Comparison of ENCODE assay signal across 23 cellular contexts in the genomic region with DNA sequence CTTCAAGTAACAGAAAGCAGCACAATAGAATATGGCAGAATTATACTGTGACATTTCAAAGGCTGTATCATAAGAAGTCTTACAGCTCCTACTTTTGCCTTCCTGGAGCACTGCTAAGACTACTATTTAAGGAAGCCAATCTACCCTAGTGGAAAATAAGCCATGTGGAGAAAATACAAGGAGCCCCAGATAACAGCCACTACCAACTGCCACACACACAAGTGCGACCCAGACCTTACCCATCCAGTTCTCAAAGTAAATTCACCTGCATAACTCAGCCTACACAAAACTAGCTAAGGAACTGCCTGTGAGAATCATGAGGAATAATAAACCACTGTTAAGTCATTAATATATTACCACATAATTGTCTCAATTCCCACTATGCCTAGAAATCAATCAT.
DNase-seq lines count a peak whose midpoint lies in the region; ATAC-seq, FAIRE-seq and TF ChIP-seq lines count a peak whose summit lies in the region.
"Had no signal": no experiment of that assay in that cellular context is flagged by ENCODE, and none has a peak within 500 bp of the region (broad histone marks: within the 10 kb centered on the region; RNA-seq: fewer than 3 reads in every experiment).

No MANE protein-coding gene starts in this region.

- H3K27ac ChIP-seq in SK-N-MC, result peak overlapping the region; percentile 22; the same call in 1 of the 2 replicates
- H3K27ac ChIP-seq in esophagus squamous epithelium, result no peak overlapping the region
- H3K27ac ChIP-seq: Peyer's patch had no signal

- H3K36me3 ChIP-seq in SK-N-MC (ENCODE audit: insufficient read depth, low read length) (peaks cover 5% of the 10 kb centered on the region; the same call in 1 of the 2 replicates), esophagus squamous epithelium (peaks cover 0 to 74% (median 3%) of the 10 kb centered on the region in 3 donors)
- H3K36me3 ChIP-seq: BE2C had no signal

- no peak for DNase-seq in stimulated activated naive CD8-positive, alpha-beta T cell treated with anti-CD3 and anti-CD28 coated beads, Interleukin-15, Interleukin-2, amounts not matched to agents 100 U/mL and 50 U/mL, for 24 hours
- DNase-seq in SK-N-MC (ENCODE audit: low read depth, low spot score) (no peak), memory B cell (ENCODE audit: low spot score in 2 of 2) (no peak), HTR-8/SVneo (ENCODE audit: insufficient read length, low spot score) (no peak), esophagus squamous epithelium (lab: John Stamatoyannopoulos, UW) (no peak)
- no peak for DNase-seq in stimulated activated CD4-positive, alpha-beta T cell treated with anti-CD3 and anti-CD28 coated beads, Interleukin-4, amount 100 ng/mL, for 24 hours
- DNase-seq: BE2C, H7, NCI-H1092, NCI-H1417 treated with DMSO at 0.1 percent for 48 hours, NCI-H1694 treated with DMSO at 0.1 percent for 48 hours, NCI-H2081, NCI-H2171, NCI-H226, NCI-H510A, NCI-H69, OCI-M1, Peyer's patch, SHP77 treated with DMSO at 0.1 percent for 48 hours had no signal

- peaks cover 20% of the 10 kb centered on the region for H3K36me3 Mint-ChIP-seq in stimulated activated naive CD8-positive, alpha-beta T cell treated with anti-CD3 and anti-CD28 coated beads, Interleukin-15, Interleukin-2, amounts not matched to agents 100 ng/mL and 50 ng/mL, for 24 hours (ENCODE audit: low read depth)
- peaks cover 7% of the 10 kb centered on the region for H3K36me3 Mint-ChIP-seq in memory B cell

- no peak overlapping the region for H3K4me3 Mint-ChIP-seq in stimulated activated naive CD8-positive, alpha-beta T cell treated with anti-CD3 and anti-CD28 coated beads, Interleukin-15, Interleukin-2, amounts not matched to agents 100 ng/mL and 50 ng/mL, for 24 hours
- H3K4me3 Mint-ChIP-seq in memory B cell, result no peak overlapping the region
- H3K4me3 Mint-ChIP-seq: CD14-positive monocyte, IgD-negative memory B cell had no signal

- no peak overlapping the region for H3K9ac ChIP-seq in SK-N-MC (ENCODE audit: insufficient read length)

- TF ChIP-seq POLR2A in esophagus squamous epithelium (IDR thresholded peaks at IDR 0.05), result no peak

- H3K27me3 ChIP-seq in esophagus squamous epithelium, result no peaks in the 10 kb centered on the region
- H3K27me3 ChIP-seq: BE2C, Peyer's patch had no signal

- ATAC-seq in stimulated activated naive CD8-positive, alpha-beta T cell treated with anti-CD3 and anti-CD28 coated beads, Interleukin-15, Interleukin-2, amounts not matched to agents 100 U/mL and 50 U/mL, for 24 hours, result no peak
- no peak for ATAC-seq in memory B cell (ENCODE audit: low read depth)

- H3K27ac Mint-ChIP-seq in stimulated activated naive CD8-positive, alpha-beta T cell treated with anti-CD3 and anti-CD28 coated beads, Interleukin-15, Interleukin-2, amounts not matched to agents 100 ng/mL and 50 ng/mL, for 24 hours, result peak overlapping the region; percentile 42
- H3K27ac Mint-ChIP-seq in memory B cell, result peak overlapping the region; percentile 58
- H3K27ac Mint-ChIP-seq: CD14-positive monocyte had no signal

- H3K4me3 ChIP-seq in SK-N-MC, result no peak overlapping the region
- H3K4me3 ChIP-seq in esophagus squamous epithelium, result no peak overlapping the region
- H3K4me3 ChIP-seq: Peyer's patch had no signal

- intact Hi-C loops in esophagus squamous epithelium (cut with DNase I), result no loop called here

- H3K9me3 Mint-ChIP-seq in stimulated activated naive CD8-positive, alpha-beta T cell treated with anti-CD3 and anti-CD28 coated beads, Interleukin-15, Interleukin-2, amounts not matched to agents 100 ng/mL and 50 ng/mL, for 24 hours, result no peaks in the 10 kb centered on the region
- H3K9me3 Mint-ChIP-seq in memory B cell, result no peaks in the 10 kb centered on the region
- H3K9me3 Mint-ChIP-seq: CD14-positive monocyte, IgD-negative memory B cell had no signal

- no peaks in the 10 kb centered on the region for H3K9me3 ChIP-seq in SK-N-MC (ENCODE audit: low read depth, low read length)
- H3K9me3 ChIP-seq in esophagus squamous epithelium, result no peaks in the 10 kb centered on the region
- H3K9me3 ChIP-seq: BE2C, Peyer's patch had no signal

- 100% methylated on average over 1 of the region's 1 CpG for WGBS in esophagus squamous epithelium, 2 donors

- no peak for FAIRE-seq in HTR-8/SVneo (lab: Jason Lieb, UNC)
- FAIRE-seq: GM18507 had no signal

- no peaks in the 10 kb centered on the region for H3K4me1 Mint-ChIP-seq in stimulated activated naive CD8-positive, alpha-beta T cell treated with anti-CD3 and anti-CD28 coated beads, Interleukin-15, Interleukin-2, amounts not matched to agents 100 ng/mL and 50 ng/mL, for 24 hours (ENCODE audit: low read depth)
- H3K4me1 Mint-ChIP-seq in memory B cell, result peaks cover 3% of the 10 kb centered on the region
- H3K4me1 Mint-ChIP-seq: CD14-positive monocyte had no signal

- H3K27me3 Mint-ChIP-seq in stimulated activated naive CD8-positive, alpha-beta T cell treated with anti-CD3 and anti-CD28 coated beads, Interleukin-15, Interleukin-2, amounts not matched to agents 100 ng/mL and 50 ng/mL, for 24 hours, result no peaks in the 10 kb centered on the region
- H3K27me3 Mint-ChIP-seq in memory B cell, result no peaks in the 10 kb centered on the region
- H3K27me3 Mint-ChIP-seq: IgD-negative memory B cell had no signal

- no peak for TF ChIP-seq CTCF in esophagus squamous epithelium (IDR thresholded peaks at IDR 0.05)

- no peaks in the 10 kb centered on the region for H3K4me1 ChIP-seq in esophagus squamous epithelium
- H3K4me1 ChIP-seq: BE2C had no signal
